ENCODE assay signal across 14 cellular contexts in the genomic region with DNA sequence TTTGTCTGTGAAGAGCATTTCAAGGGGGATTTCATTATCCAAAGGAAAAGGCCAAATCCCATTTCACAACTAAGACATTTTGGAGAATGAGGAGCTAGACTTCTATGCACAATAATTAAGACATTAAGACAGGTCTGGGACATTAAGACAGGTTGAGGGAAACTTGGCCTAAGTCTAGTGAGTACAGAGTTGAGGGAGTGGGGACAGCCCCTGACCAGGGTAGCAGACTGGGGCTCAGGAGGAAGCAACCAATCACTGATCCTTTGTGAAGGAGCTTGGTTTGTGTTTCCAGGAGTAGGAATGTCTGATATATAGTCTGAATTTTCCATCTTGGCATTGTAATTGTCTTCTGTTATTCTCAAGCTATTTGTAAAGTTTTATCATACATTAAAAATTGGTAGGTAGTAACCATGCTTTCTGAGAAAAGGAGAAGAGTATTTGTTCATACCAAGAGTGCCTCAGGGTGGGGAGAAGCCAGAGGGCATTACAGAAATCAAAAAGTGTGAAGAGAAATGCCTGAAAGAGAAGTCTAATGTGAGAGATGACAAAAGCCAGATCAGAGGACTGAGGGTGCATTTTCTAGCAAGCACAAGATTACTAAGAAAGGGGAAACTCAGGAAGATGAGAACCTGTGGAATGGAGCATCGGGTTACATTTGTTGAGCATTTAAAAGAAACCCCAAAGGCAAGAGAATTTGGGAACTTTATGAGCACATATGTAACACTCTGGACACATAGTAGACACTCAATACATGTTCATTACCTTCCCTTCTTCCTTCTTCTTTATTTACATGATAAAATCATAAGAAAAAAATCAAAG.
"Had no signal": no experiment of that assay in that cellular context is flagged by ENCODE, and none has a peak within 500 bp of the region (broad histone marks: within the 10 kb centered on the region; RNA-seq: fewer than 3 reads in every experiment).

No MANE protein-coding gene starts in this region.

- H3K9me3 Mint-ChIP-seq: activated naive CD4-positive, alpha-beta T cell treated with anti-CD3 and anti-CD28 coated beads, Interleukin-2, amount 50 U/mL, for 24 hours; memory B cell had no signal

- H3K27ac ChIP-seq: left lung, neutrophil had no signal

- DNase-seq: activated CD4-positive, alpha-beta T cell treated with anti-CD3 and anti-CD28 coated beads, Interleukin-2, amount 50 U/mL, for 1 hour; activated CD4-positive, CD25-positive, alpha-beta regulatory T cell; activated T-cell treated with anti-CD3 and anti-CD28 coated beads, Interleukin-2, amount 50 U/mL, for 1 hour; amygdala; foreskin melanocyte; heart left ventricle; left lung; posterior cingulate gyrus; stimulated activated naive CD4-positive, alpha-beta T cell; T-helper 17 cell had no signal

- H3K27me3 Mint-ChIP-seq: activated naive CD4-positive, alpha-beta T cell treated with anti-CD3 and anti-CD28 coated beads, Interleukin-2, amount 50 U/mL, for 24 hours; memory B cell had no signal

- H3K4me3 ChIP-seq: heart left ventricle, left lung, right atrium auricular region had no signal

- H3K4me3 Mint-ChIP-seq: activated naive CD4-positive, alpha-beta T cell treated with anti-CD3 and anti-CD28 coated beads, Interleukin-2, amount 50 U/mL, for 24 hours; memory B cell; T-helper 17 cell had no signal

- H3K9me3 ChIP-seq: left lung, neutrophil, right atrium auricular region had no signal

- H3K27me3 ChIP-seq: heart left ventricle, left lung, neutrophil, right atrium auricular region had no signal

- H3K4me1 Mint-ChIP-seq: activated naive CD4-positive, alpha-beta T cell treated with anti-CD3 and anti-CD28 coated beads, Interleukin-2, amount 50 U/mL, for 24 hours; memory B cell had no signal

- ATAC-seq: left lung, T-helper 17 cell had no signal

- H3K36me3 ChIP-seq: heart left ventricle, left lung, neutrophil, right atrium auricular region had no signal

- H3K36me3 Mint-ChIP-seq: activated naive CD4-positive, alpha-beta T cell treated with anti-CD3 and anti-CD28 coated beads, Interleukin-2, amount 50 U/mL, for 24 hours; memory B cell had no signal

- H3K27ac Mint-ChIP-seq: activated naive CD4-positive, alpha-beta T cell treated with anti-CD3 and anti-CD28 coated beads, Interleukin-2, amount 50 U/mL, for 24 hours; memory B cell; T-helper 17 cell had no signal
